ENCODE assay signal across 8 cellular contexts in the genomic region with DNA sequence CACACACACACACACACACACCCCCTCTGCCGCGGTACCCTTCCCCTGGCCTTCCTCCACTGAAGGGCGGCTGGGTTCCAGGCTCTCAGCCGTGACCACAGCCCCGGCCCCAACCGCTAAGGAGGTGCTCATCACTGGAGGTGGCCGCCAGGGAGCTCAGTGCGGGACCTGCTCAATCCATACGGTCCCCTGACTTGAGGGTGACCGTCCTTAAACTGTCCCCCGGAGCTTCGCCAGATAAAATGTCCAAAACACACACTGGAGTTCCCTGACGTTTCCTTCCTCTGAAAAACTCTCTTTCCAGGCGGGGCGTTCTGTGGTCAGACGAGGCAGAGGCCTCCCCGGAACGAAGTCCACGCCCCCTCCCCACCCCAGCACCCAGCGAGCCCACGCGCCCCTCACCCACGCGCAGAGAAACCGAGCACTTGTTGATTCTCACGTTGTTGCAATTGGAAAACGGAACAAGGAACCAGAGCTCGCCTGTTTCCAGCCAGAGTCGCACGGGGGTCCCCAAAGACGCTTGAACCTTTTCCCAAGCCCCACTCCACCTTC. TPM values are rescaled to one million over a fixed set of nuclear protein-coding genes. Genes with fewer than 3 reads are reported as not detected.
DNase-seq lines count a peak whose midpoint lies in the region; ATAC-seq, FAIRE-seq and TF ChIP-seq lines count a peak whose summit lies in the region.

No MANE protein-coding gene starts in this region.

- TF ChIP-seq POLR2A in HepG2 (IDR thresholded peaks at IDR 0.05; ENCODE audit: insufficient read depth in 1 of 2, low read depth in 2 of 2, low read length in 2 of 2), result no peak

- DNase-seq in activated CD4-positive, CD25-positive, alpha-beta regulatory T cell (lab: John Stamatoyannopoulos, UW), result no peak
- DNase-seq in cardiac fibroblast (ENCODE audit: low read depth in 2 of 2), result peak in 1 of 2 donors; percentile 64
- no peak for DNase-seq in HepG2 (ENCODE audit: low spot score)
- DNase-seq in stimulated activated CD8-positive, alpha-beta memory T cell treated with anti-CD3 and anti-CD28 coated beads, Interleukin-12 subunit alpha, Interleukin-12 subunit beta, amount 100 ng/mL, for 4 hours (ENCODE audit: low read depth), result peak; percentile 46
- DNase-seq in D721Med (ENCODE audit: insufficient read length, low spot score), result no peak
- DNase-seq in GM13976 (ENCODE audit: low spot score), result no peak

- H3K79me2 ChIP-seq in SU-DHL-6 (ENCODE audit: insufficient read depth, low read length) (peaks cover 62% of the 10 kb centered on the region), HepG2 (ENCODE audit: insufficient read depth, low read length) (peaks cover 9% of the 10 kb centered on the region)

- H2AFZ ChIP-seq in SU-DHL-6 (ENCODE audit: low read depth, low read length, severe bottlenecking) (no peak overlapping the region), HepG2 (ENCODE audit: low read length) (no peak overlapping the region)

- no peaks in the 10 kb centered on the region for H3K36me3 ChIP-seq in SU-DHL-6 (ENCODE audit: low read length)
- H3K36me3 ChIP-seq in HepG2 (replicated peaks in 1 of 2; ENCODE audit: control insufficient read depth in 1 of 2, insufficient read depth in 2 of 2, low read length in 2 of 2), result no peaks in the 10 kb centered on the region

- H3K9ac ChIP-seq in SU-DHL-6 (ENCODE audit: low read length) (peak overlapping the region; percentile 87), HepG2 (ENCODE audit: insufficient read depth, low read depth, low read length) (peak overlapping the region; percentile 75)

- H4K20me1 ChIP-seq in SU-DHL-6 (ENCODE audit: low read depth, low read length) (no peaks in the 10 kb centered on the region), HepG2 (ENCODE audit: insufficient read depth, low read length) (no peaks in the 10 kb centered on the region; the same call in 1 of the 2 replicates)

- no peaks in the 10 kb centered on the region for H3K9me2 ChIP-seq in SU-DHL-6 (replicated peaks; ENCODE audit: insufficient read depth, low read length)

- H3K9me3 ChIP-seq in SU-DHL-6 (ENCODE audit: insufficient read depth, low read length), result no peaks in the 10 kb centered on the region
- no peaks in the 10 kb centered on the region for H3K9me3 ChIP-seq in HepG2 (ENCODE audit: low read length)

- ATAC-seq in activated CD4-positive, CD25-positive, alpha-beta regulatory T cell treated with anti-CD3 and anti-CD28 coated beads, Interleukin-2, amount 50 U/mL, for 24 hours, result peak; percentile 15 to 30
- ATAC-seq in HepG2, result peak; percentile 12

- POLR2A ChIA-PET in HepG2 (lab: Yijun Ruan, JAX), result interaction anchor here (0.7 to 1.4 kb wide), 4 partner anchors 15 to 75 kb away, joined by 3 to 7 read pairs (median 3); no protein-coding TSS in a partner anchor

- intact Hi-C loops in HepG2 (cut with micrococcal nuclease; ENCODE audit: unreplicated experiment), result loop anchor here (5.0 kb wide), 2 partner anchors 74 to 129 kb away; no protein-coding TSS in a partner anchor

- H3K27me3 ChIP-seq in SU-DHL-6 (ENCODE audit: low read length) (no peaks in the 10 kb centered on the region), HepG2 (ENCODE audit: control insufficient read depth in 1 of 2, insufficient read depth in 2 of 2, low read length in 2 of 2) (peaks cover 0 to 22% of the 10 kb centered on the region in 2 experiments; a peak in 2 of 5 replicates)

- BruUV-seq in HepG2 (replicated peaks; lab: Mats Ljungman, UMichigan), result no TSS peak

- no peak for TF ChIP-seq CTCF in SU-DHL-6 (IDR thresholded peaks at IDR 0.05; ENCODE audit: insufficient read depth, low read length, poor library complexity, severe bottlenecking)
- TF ChIP-seq CTCF in cardiac fibroblast (IDR thresholded peaks at IDR 0.05; ENCODE audit: low read depth, low read length), result no peak
- no peak for TF ChIP-seq CTCF in HepG2 (CRISPR knock-in tag; IDR thresholded peaks at IDR 0.05)
- no peak for TF ChIP-seq CTCF in D721Med (IDR thresholded peaks at IDR 0.05; ENCODE audit: insufficient read depth, missing control alignments)
- no peak for TF ChIP-seq CTCF in GM13976 (IDR thresholded peaks at IDR 0.05; ENCODE audit: borderline replicate concordance, control extremely low read depth, extremely low read depth, insufficient read depth, missing control alignments)

- H3K4me3 ChIP-seq in SU-DHL-6 (ENCODE audit: insufficient read depth, low read length, poor library complexity, severe bottlenecking) (peak overlapping the region; percentile 89), cardiac fibroblast (replicated peaks in 1 of 2; ENCODE audit: low read depth in 2 of 2, low read length in 2 of 2) (peak overlapping the region; percentile 63 to 68), HepG2 (replicated peaks in 1 of 3; ENCODE audit: insufficient read depth in 1 of 3, low read depth in 2 of 3, low read length in 3 of 3) (peak overlapping the region; percentile 66 to 82 (median 73))

- H3K4me2 ChIP-seq in SU-DHL-6 (ENCODE audit: low read depth, low read length, poor library complexity, severe bottlenecking), result peak overlapping the region; percentile 99
- peak overlapping the region; percentile 84 for H3K4me2 ChIP-seq in HepG2 (ENCODE audit: low read depth, low read length)

- under 1% methylated on average over 23 of the region's 31 CpGs for WGBS in HepG2 (ENCODE audit: low lambda C conversion rate)

- CTCF ChIA-PET in HepG2 (lab: Yijun Ruan, JAX; ENCODE audit: low intra/inter-chr PET ratio, low total read pairs), result interaction anchor here (1.8 kb wide), 1 partner anchor 15 kb away, joined by 3 read pairs; no protein-coding TSS in a partner anchor

- no peak for TF ChIP-seq RAD21 in HepG2 (CRISPR knock-in tag; IDR thresholded peaks at IDR 0.05)

- TF ChIP-seq EP300 in HepG2 (IDR thresholded peaks at IDR 0.05; ENCODE audit: low read depth in 2 of 2, low read length in 2 of 2) (no peak), HepG2 (CRISPR knock-in tag; IDR thresholded peaks at IDR 0.05; ENCODE audit: borderline replicate concordance) (no peak)

- H3K27ac ChIP-seq in SU-DHL-6 (ENCODE audit: low read depth, low read length), result peak overlapping the region; percentile 93
- no peak overlapping the region for H3K27ac ChIP-seq in HepG2 (ENCODE audit: extremely low read length, insufficient read depth, low read length)

- FAIRE-seq in HepG2 (lab: Jason Lieb, UNC), result no peak
- no peak for FAIRE-seq in D721Med (lab: Jason Lieb, UNC)

- peaks cover 50% of the 10 kb centered on the region for H3F3A ChIP-seq in SU-DHL-6 (ENCODE audit: insufficient read depth)

- peaks cover 36% of the 10 kb centered on the region for H3K4me1 ChIP-seq in HepG2 (ENCODE audit: insufficient read depth, low read length)

- in situ Hi-C loops in HepG2 (cut with HindIII; ENCODE audit: extremely low pct_ligation_motif_present, low pct_unique_long_range_greater_than_20kb), result no loop called here
- in situ Hi-C loops in GM13976 (cut with MboI; ENCODE audit: low sequenced_read_pairs, unreplicated experiment), result no loop called here

TF ChIP-seq in HepG2, 621 proteins besides CTCF, POLR2A, EP300 and RAD21 (continues in another document):
- no peak for TF ChIP-seq CENPX (CRISPR knock-in tag; IDR thresholded peaks at IDR 0.05)
- no peak for TF ChIP-seq THYN1 (CRISPR knock-in tag; IDR thresholded peaks at IDR 0.05; ENCODE audit: borderline replicate concordance, low read depth)
- TF ChIP-seq MZF1 (CRISPR knock-in tag; IDR thresholded peaks at IDR 0.05; ENCODE audit: borderline replicate concordance), result no peak

RNA-seq across cellular contexts. Expression of gene MBP, which starts 1.4 kb away (rescaled TPM):
- total RNA-seq in HepG2 (2016; rRNA removed; fragmentation: Illumina TruSeq; extraction: Trizol), result 5.0 TPM in 2 replicates
- 1.4 and 1.7 TPM in 2 replicates for total RNA-seq in HepG2 (2016; cell fraction: cytosol; rRNA removed; fragmentation: Illumina TruSeq; extraction: Trizol; ENCODE audit: low read depth)
- 4.7 TPM in 2 replicates for total RNA-seq in HepG2 (2016; cell fraction: insoluble cytoplasmic fraction; rRNA removed; fragmentation: Illumina TruSeq; extraction: Trizol)
- 1.8 and 2.3 TPM in 2 replicates for total RNA-seq in HepG2 (2016; cell fraction: membrane; rRNA removed; fragmentation: Illumina TruSeq; extraction: Trizol)
- total RNA-seq in HepG2 (2016; cell fraction: nucleus; rRNA removed; fragmentation: Illumina TruSeq; extraction: Trizol), result 5.1 and 6.2 TPM in 2 replicates
- polyA plus RNA-seq in HepG2 (2011; rRNA removed), result 8.5 and 10.9 TPM in 2 replicates
- 5.1 and 8.0 TPM in 2 replicates for polyA plus RNA-seq in HepG2 (2011; cell fraction: cytosol; rRNA removed)
- polyA plus RNA-seq in HepG2 (2011; cell fraction: nucleus; rRNA removed), result 14.4 and 16.4 TPM in 2 replicates
- polyA plus RNA-seq in HepG2 (2012), result 10.8 and 11.5 TPM in 2 replicates
- polyA plus RNA-seq in HepG2 (2016; cell fraction: cytosol; fragmentation: Illumina TruSeq; extraction: Trizol; ENCODE audit: low read depth), result 0.49 and 0.51 TPM in 2 replicates
- 4.2 and 4.7 TPM in 2 replicates for polyA plus RNA-seq in HepG2 (2016; cell fraction: insoluble cytoplasmic fraction; fragmentation: Illumina TruSeq; extraction: Trizol; ENCODE audit: low read depth)
- polyA plus RNA-seq in HepG2 (2016; cell fraction: membrane; fragmentation: Illumina TruSeq; extraction: Trizol; ENCODE audit: low read depth), result 1.0 and 1.1 TPM in 2 replicates
- 4.4 and 5.6 TPM in 2 replicates for polyA plus RNA-seq in HepG2 (2016; cell fraction: nucleus; fragmentation: Illumina TruSeq; extraction: Trizol; ENCODE audit: insufficient read depth, low read depth)
- polyA minus RNA-seq in HepG2 (2011; rRNA and poly(A)+ RNA removed; ENCODE audit: low replicate concordance), result 10.6 and 20.4 TPM in 2 replicates
- 7.3 and 8.8 TPM in 2 replicates for polyA minus RNA-seq in HepG2 (2011; cell fraction: cytosol; rRNA and poly(A)+ RNA removed)
- 19.0 and 19.6 TPM in 2 replicates for polyA minus RNA-seq in HepG2 (2011; cell fraction: nucleus; rRNA and poly(A)+ RNA removed)
